ENCODE assay signal across 15 cellular contexts in genomic region chr18:13379062-13379800, GRCh38.
A peak's percentile ranks its signal among the peaks of the same experiment; 100 is the strongest.
DNase-seq lines count a peak whose midpoint lies in the region; ATAC-seq, FAIRE-seq and TF ChIP-seq lines count a peak whose summit lies in the region.
"Had no signal": no experiment of that assay in that cellular context is flagged by ENCODE, and none has a peak within 500 bp of the region (broad histone marks: within the 10 kb centered on the region; RNA-seq: fewer than 3 reads in every experiment).

No MANE protein-coding gene starts in this region.

- no peak overlapping the region for H3K18ac ChIP-seq in H1 (ENCODE audit: extremely low read depth, low read length)

- no peak overlapping the region for H2BK20ac ChIP-seq in H1 (ENCODE audit: low read length)

- ATAC-seq in GM18505 (IDR thresholded peaks at IDR 0.05; ENCODE audit: unreplicated experiment) (no peak), HG02840 (IDR thresholded peaks at IDR 0.05; ENCODE audit: low FRiP score, unreplicated experiment) (no peak)

- no peaks in the 10 kb centered on the region for H3K27me3 Mint-ChIP-seq in T-helper 2 cell treated with Interferon-gamma antibody and Interleukin-4, amounts not matched to agents 5 μg/mL and 100 μg/mL, for 36 hours (ENCODE audit: low read depth)

- no peak for TF ChIP-seq RAD21 in H1 (IDR thresholded peaks at IDR 0.05 in 1 of 2, conservative IDR thresholded peaks at IDR 0.05 in 1 of 2; ENCODE audit: low read depth in 2 of 2, low read length in 2 of 2)

- H3K27ac ChIP-seq in H1 (ENCODE audit: low read depth, low read length) (no peak overlapping the region), sigmoid colon (peak overlapping the region in 3 of 4 donors; percentile 37 to 86 (median 82))

- H3K23me2 ChIP-seq in H1 (ENCODE audit: low read depth, low read length): no peaks in the 10 kb centered on the region; the same call in 1 of the 2 replicates

- H3K36me3 Mint-ChIP-seq in T-helper 2 cell treated with Interferon-gamma antibody and Interleukin-4, amounts not matched to agents 5 μg/mL and 100 μg/mL, for 36 hours (ENCODE audit: low read depth): no peaks in the 10 kb centered on the region

- H3K9me3 ChIP-seq in H1 (ENCODE audit: insufficient read depth in 2 of 2, low read depth in 1 of 2, low read length in 1 of 2) (no peaks in the 10 kb centered on the region), sigmoid colon (no peaks in the 10 kb centered on the region)

- no peak overlapping the region for H3K14ac ChIP-seq in H1 (ENCODE audit: insufficient read length)

- POLR2A ChIA-PET in H1 (lab: Charles Lee; ENCODE audit: partially characterized antibody): no interaction called here

- CTCF ChIA-PET in H1 (lab: Charles Lee; ENCODE audit: partially characterized antibody): interaction anchor here (0.9 to 1.4 kb wide), 3 partner anchors 10 to 220 kb away, joined by 3 read pairs; no protein-coding TSS in a partner anchor

- intact Hi-C loops in sigmoid colon (cut with DNase I): loop anchor here (5.0 kb wide), 1 partner anchor 248 kb away; no protein-coding TSS in a partner anchor

- no peak overlapping the region for H4K5ac ChIP-seq in H1 (ENCODE audit: insufficient read length, low read depth, low read length)

- no peak for TF ChIP-seq POLR2A in H1 (IDR thresholded peaks at IDR 0.05; ENCODE audit: control extremely low read depth in 1 of 2, low read depth in 2 of 2, low read length in 2 of 2)
- TF ChIP-seq POLR2A in sigmoid colon (IDR thresholded peaks at IDR 0.05): no peak
- TF ChIP-seq POLR2A in GM18505 (IDR thresholded peaks at IDR 0.05; ENCODE audit: borderline replicate concordance, extremely low read depth, insufficient read depth, insufficient read length): no peak

- no peak overlapping the region for H2BK12ac ChIP-seq in H1 (ENCODE audit: low read depth, low read length)

- H3K23ac ChIP-seq in H1 (ENCODE audit: insufficient read length): no peak overlapping the region

- TF ChIP-seq CTCF in H1 (IDR thresholded peaks at IDR 0.05; ENCODE audit: control extremely low read depth in 1 of 3, insufficient read depth in 1 of 3, low read depth in 1 of 3, low read length in 3 of 3) (no peak), sigmoid colon (IDR thresholded peaks at IDR 0.05) (no peak)

- H3K9me3 Mint-ChIP-seq in T-helper 2 cell treated with Interferon-gamma antibody and Interleukin-4, amounts not matched to agents 5 μg/mL and 100 μg/mL, for 36 hours: no peaks in the 10 kb centered on the region

- no peaks in the 10 kb centered on the region for H3K79me2 ChIP-seq in H1 (ENCODE audit: control insufficient read depth in 1 of 2, insufficient read depth in 2 of 2, low read length in 2 of 2)

- no peak overlapping the region for H2BK15ac ChIP-seq in H1 (ENCODE audit: low read length)

- peak overlapping the region; percentile 80 for H3K4me3 Mint-ChIP-seq in T-helper 2 cell treated with Interferon-gamma antibody and Interleukin-4, amounts not matched to agents 5 μg/mL and 100 μg/mL, for 36 hours

- H3K79me1 ChIP-seq in H1 (ENCODE audit: low read depth, low read length): no peaks in the 10 kb centered on the region

- FAIRE-seq in H1 (lab: Jason Lieb, UNC): no peak
- FAIRE-seq: RCC 7860, TTC549 had no signal

- H2AK5ac ChIP-seq in H1 (ENCODE audit: low read depth, low read length): 0 out of 2 replicates have a peak overlapping the region, but pooled peaks have one; percentile 13

- H3K4me2 ChIP-seq in H1 (ENCODE audit: insufficient read depth in 1 of 2, low read depth in 2 of 2, low read length in 2 of 2): no peak overlapping the region

- H4K20me1 ChIP-seq in H1 (replicated peaks in 1 of 2; ENCODE audit: control insufficient read depth in 1 of 2, insufficient read depth in 2 of 2, low read length in 2 of 2): no peaks in the 10 kb centered on the region

- TF ChIP-seq EP300 in H1 (IDR thresholded peaks at IDR 0.05; ENCODE audit: borderline replicate concordance in 1 of 2, low read depth in 2 of 2, low read length in 2 of 2) (no peak), sigmoid colon (IDR thresholded peaks at IDR 0.05) (no peak)

- no peak overlapping the region for H2BK120ac ChIP-seq in H1 (replicated peaks; ENCODE audit: low read depth, low read length)

- H3K36me3 ChIP-seq in H1 (ENCODE audit: control insufficient read depth in 2 of 4, insufficient read depth in 4 of 4, low read length in 3 of 4) (no peaks in the 10 kb centered on the region), sigmoid colon (no peaks in the 10 kb centered on the region)

- no peak overlapping the region for H4K8ac ChIP-seq in H1 (ENCODE audit: extremely low read depth, insufficient read depth, low read length)

- no peak overlapping the region for H3K27ac Mint-ChIP-seq in T-helper 2 cell treated with Interferon-gamma antibody and Interleukin-4, amounts not matched to agents 5 μg/mL and 100 μg/mL, for 36 hours

- H3K4me1 ChIP-seq in H1 (replicated peaks in 1 of 4; ENCODE audit: control insufficient read depth in 3 of 4, insufficient read depth in 4 of 4, low read length in 3 of 4): no peaks in the 10 kb centered on the region; a peak in 3 of 7 replicates
- H3K4me1 ChIP-seq in sigmoid colon: peaks cover 0 to 83% (median 46%) of the 10 kb centered on the region in 4 donors

- H2BK5ac ChIP-seq in H1 (ENCODE audit: low read depth, low read length): no peak overlapping the region

- H4K91ac ChIP-seq in H1 (replicated peaks; ENCODE audit: insufficient read length, low read length): no peak overlapping the region

- H3K4me1 Mint-ChIP-seq in T-helper 2 cell treated with Interferon-gamma antibody and Interleukin-4, amounts not matched to agents 5 μg/mL and 100 μg/mL, for 36 hours (ENCODE audit: low read depth): peaks cover 69% of the 10 kb centered on the region

- H3K56ac ChIP-seq in H1 (replicated peaks; ENCODE audit: insufficient read length, low read depth, low read length): no peak overlapping the region

- no peak overlapping the region for H3K4ac ChIP-seq in H1 (replicated peaks; ENCODE audit: insufficient read length, low read depth, low read length)

- no peak overlapping the region for H2AFZ ChIP-seq in H1 (ENCODE audit: low read length)

- no peak overlapping the region for H3K4me3 ChIP-seq in H1 (ENCODE audit: extremely low read depth in 1 of 4, insufficient read depth in 2 of 4, low read depth in 3 of 4, low read length in 4 of 4)
- H3K4me3 ChIP-seq in sigmoid colon: no peak overlapping the region

- H3K27me3 ChIP-seq in H1 (replicated peaks in 1 of 4; ENCODE audit: control insufficient read depth in 3 of 4, extremely low read depth in 1 of 4, insufficient read depth in 3 of 4, low read length in 3 of 4) (no peaks in the 10 kb centered on the region), sigmoid colon (no peaks in the 10 kb centered on the region)

- 81% methylated on average over 7 of the region's 7 CpGs; no CpG with 5 or more reads in 1 of the 2 experiments for WGBS in H1 (ENCODE audit: extremely low coverage in 1 of 2, insufficient coverage in 1 of 2, insufficient read length in 1 of 2, insufficient replicate concordance in 2 of 2, low coverage in 1 of 2, low lambda C conversion rate in 2 of 2, missing lambda C conversion rate in 1 of 2), 2 experiments
- 26 to 62% methylated on average over 7 of the region's 7 CpGs for WGBS in sigmoid colon, 2 donors

- no peak overlapping the region for H3K9ac ChIP-seq in H1 (replicated peaks in 1 of 4; ENCODE audit: extremely low read depth in 1 of 4, low read depth in 3 of 4, low read length in 3 of 4)

- no peak for DNase-seq in T-helper 2 cell treated with Interferon-gamma antibody and Interleukin-4, amounts not matched to agents 5 μg/mL and 100 μg/mL, for 36 hours (ENCODE audit: low spot score)
- no peak for DNase-seq in T-helper 2 cell
- peak; percentile 85 for DNase-seq in NCI-H69 (lab: John Stamatoyannopoulos, UW)
- no peak for DNase-seq in H1 (ENCODE audit: low read depth in 1 of 2, low spot score in 2 of 2)
- peak; percentile 65 for DNase-seq in sigmoid colon
- DNase-seq in stimulated activated CD4-positive, alpha-beta T cell treated with anti-CD3 and anti-CD28 coated beads, Interleukin-4, amount 100 ng/mL, for 24 hours: no peak
- DNase-seq: central memory CD4-positive, alpha-beta T cell; DMS53; Karpas-422; NCI-H226; trophoblast cell had no signal

TF ChIP-seq in H1, 55 proteins besides CTCF, POLR2A, EP300 and RAD21:
- TF ChIP-seq SAP30 (IDR thresholded peaks at IDR 0.05; ENCODE audit: insufficient read depth, insufficient replicate concordance, low read length) (no peak), GABPA (IDR thresholded peaks at IDR 0.05; ENCODE audit: borderline replicate concordance, insufficient read depth, low read length) (no peak), FOSL1 (IDR thresholded peaks at IDR 0.05; ENCODE audit: insufficient read depth, low read depth, low read length) (no peak), RNF2 (IDR thresholded peaks at IDR 0.05; ENCODE audit: borderline replicate concordance, low read depth, low read length, missing control alignments, poor library complexity, severe bottlenecking) (no peak), NANOG (IDR thresholded peaks at IDR 0.05; ENCODE audit: insufficient read depth, low read depth, low read length, poor library complexity, severe bottlenecking) (no peak)
TF ChIP-seq in H1: peak in this region for 0.

Comparison
In these comparisons a context has a peak if more than half of its experiments do, and no peak if none do; other contexts are left out.
1. DNase-seq: peak in NCI-H69 (single experiment) and sigmoid colon (single experiment); none in T-helper 2 cell treated with Interferon-gamma antibody and Interleukin-4, amounts not matched to agents 5 μg/mL and 100 μg/mL, for 36 hours (single experiment), T-helper 2 cell (0 of 5), H1 (0 of 2) and stimulated activated CD4-positive, alpha-beta T cell treated with anti-CD3 and anti-CD28 coated beads, Interleukin-4, amount 100 ng/mL, for 24 hours (single experiment).